Comparison of ENCODE assay signal across 8 cellular contexts in genomic region chr6:151388997-151389639, GRCh38. TPM values are rescaled to one million over a fixed set of nuclear protein-coding genes. Genes with fewer than 3 reads are reported as not detected.
DNase-seq lines count a peak whose midpoint lies in the region; ATAC-seq lines count a peak whose summit lies in the region.

No MANE protein-coding gene starts in this region.

- H3K36me3 Mint-ChIP-seq in activated CD4-positive, alpha-beta memory T cell treated with anti-CD3 and anti-CD28 coated beads for 36 hours = peaks cover 15% of the 10 kb centered on the region

- peak overlapping the region; percentile 89 for H3K4me3 Mint-ChIP-seq in activated CD4-positive, alpha-beta memory T cell treated with anti-CD3 and anti-CD28 coated beads for 36 hours

- peak overlapping the region; percentile 61 for H3K4me3 ChIP-seq in iPS-11a (ENCODE audit: low read depth, low read length)

- intact Hi-C loops in activated CD4-positive, alpha-beta memory T cell treated with anti-CD3 and anti-CD28 coated beads for 36 hours (cut with micrococcal nuclease) = no loop called here

- H3K27ac Mint-ChIP-seq in activated CD4-positive, alpha-beta memory T cell treated with anti-CD3 and anti-CD28 coated beads for 36 hours = peak overlapping the region; percentile 97

- H3K27me3 Mint-ChIP-seq in activated CD4-positive, alpha-beta memory T cell treated with anti-CD3 and anti-CD28 coated beads for 36 hours = no peaks in the 10 kb centered on the region

- POLR2A ChIA-PET in activated CD4-positive, alpha-beta memory T cell treated with anti-CD3 and anti-CD28 coated beads for 36 hours (lab: Charles Lee) = interaction anchor here (0.6 to 2.0 kb wide), 6 partner anchors 9 to 335 kb away, joined by 4 to 16 read pairs (median 12); partner anchors contain the start of gene RMND1

- DNase-seq in activated effector memory CD4-positive, alpha-beta T cell treated with anti-CD3 and anti-CD28 coated beads, Interleukin-2, amount 50 U/mL, for 16 hours = peak; percentile 73
- DNase-seq in activated effector memory CD4-positive, alpha-beta T cell treated with Interleukin-2 at 50 U/mL for 16 hours = no peak
- DNase-seq in activated CD4-positive, alpha-beta memory T cell treated with anti-CD3 and anti-CD28 coated beads for 36 hours = no peak
- DNase-seq in stimulated activated naive CD4-positive, alpha-beta T cell treated with Interleukin-2 at 50 U/mL for 16 hours (lab: John Stamatoyannopoulos, UW) = peak; percentile 34

- CTCF ChIA-PET in activated CD4-positive, alpha-beta memory T cell treated with anti-CD3 and anti-CD28 coated beads for 36 hours (lab: Charles Lee) = interaction anchor here (0.6 to 1.3 kb wide), 6 partner anchors 11 to 887 kb away, joined by 3 to 4 read pairs (median 3); no protein-coding TSS in a partner anchor

- no peaks in the 10 kb centered on the region for H3K9me3 Mint-ChIP-seq in activated CD4-positive, alpha-beta memory T cell treated with anti-CD3 and anti-CD28 coated beads for 36 hours

- ATAC-seq in GM19455 (IDR thresholded peaks at IDR 0.05; ENCODE audit: unreplicated experiment) (no peak), HG03520 (IDR thresholded peaks at IDR 0.05; ENCODE audit: unreplicated experiment) (no peak), GM18861 (IDR thresholded peaks at IDR 0.05; ENCODE audit: unreplicated experiment) (no peak)

- H3K4me1 Mint-ChIP-seq in activated CD4-positive, alpha-beta memory T cell treated with anti-CD3 and anti-CD28 coated beads for 36 hours (ENCODE audit: low read depth) = peaks cover 65% of the 10 kb centered on the region

RNA-seq across cellular contexts. Expression of gene ZBTB2, which starts 2.2 kb away (rescaled TPM):
- total RNA-seq in activated CD4-positive, alpha-beta memory T cell treated with anti-CD3 and anti-CD28 coated beads for 36 hours = 10 to 100 TPM; 14.0 to 15.6 TPM

Comparison
In these comparisons a context has a peak if more than half of its experiments do, and no peak if none do; other contexts are left out.
1. DNase-seq: peak in activated effector memory CD4-positive, alpha-beta T cell treated with anti-CD3 and anti-CD28 coated beads, Interleukin-2, amount 50 U/mL, for 16 hours (single experiment) and stimulated activated naive CD4-positive, alpha-beta T cell treated with Interleukin-2 at 50 U/mL for 16 hours (single experiment); none in activated effector memory CD4-positive, alpha-beta T cell treated with Interleukin-2 at 50 U/mL for 16 hours (single experiment) and activated CD4-positive, alpha-beta memory T cell treated with anti-CD3 and anti-CD28 coated beads for 36 hours (single experiment).